ENCODE assay signal across 23 cellular contexts in genomic region chr5:57468481-57469165, GRCh38. TPM values are rescaled to one million over a fixed set of nuclear protein-coding genes. Genes with fewer than 3 reads are reported as not detected.
DNase-seq lines count a peak whose midpoint lies in the region; FAIRE-seq and TF ChIP-seq lines count a peak whose summit lies in the region.
"Had no signal": no experiment of that assay in that cellular context is flagged by ENCODE, and none has a peak within 500 bp of the region (broad histone marks: within the 10 kb centered on the region; RNA-seq: fewer than 3 reads in every experiment).

No MANE protein-coding gene starts in this region.

- H3K4me3 ChIP-seq in AG09309 (ENCODE audit: control insufficient read depth, low read depth, low read length) (no peak overlapping the region), bronchial epithelial cell (ENCODE audit: low read depth, low read length) (no peak overlapping the region)
- H3K4me3 ChIP-seq: ascending aorta, psoas muscle, SJCRH30, testis had no signal

- peaks cover 3% of the 10 kb centered on the region for H3K27me3 Mint-ChIP-seq in mesothelial cell of epicardium (ENCODE audit: low read depth)
- H3K27me3 Mint-ChIP-seq: dendritic cell treated with granulocyte-macrophage colony-stimulating factor and Interleukin-4, amounts not matched to agents 40 ng/mL and 50 ng/mL, for 4 days had no signal

- H3K4me1 Mint-ChIP-seq in mesothelial cell of epicardium: peaks cover 12% of the 10 kb centered on the region
- H3K4me1 Mint-ChIP-seq: activated CD4-positive, alpha-beta memory T cell treated with anti-CD3 and anti-CD28 coated beads, Interleukin-2, amount 10 ng/mL, durations not matched to agents 7 days and 5 days had no signal

- peaks cover 1% of the 10 kb centered on the region for H3K36me3 Mint-ChIP-seq in mesothelial cell of epicardium

- no peak for FAIRE-seq in bronchial epithelial cell (lab: Jason Lieb, UNC)

- H3K4me3 Mint-ChIP-seq in mesothelial cell of epicardium: no peak overlapping the region
- H3K4me3 Mint-ChIP-seq: activated CD4-positive, alpha-beta memory T cell treated with anti-CD3 and anti-CD28 coated beads, Interleukin-2, amount 10 ng/mL, durations not matched to agents 7 days and 5 days; activated naive CD4-positive, alpha-beta T cell treated with anti-CD3 and anti-CD28 coated beads for 36 hours; dendritic cell treated with granulocyte-macrophage colony-stimulating factor and Interleukin-4, amounts not matched to agents 40 ng/mL and 50 ng/mL, for 4 days had no signal

- DNase-seq in AG09309 (ENCODE audit: low read depth): peak; percentile 55
- DNase-seq in HS-5 (ENCODE audit: low read depth): peak; percentile 41
- peak; percentile 79 for DNase-seq in bronchial epithelial cell (ENCODE audit: low read depth)
- DNase-seq in iris pigment epithelial cell (ENCODE audit: low read depth): peak; percentile 91
- DNase-seq in cerebellar nuclear complex (lab: John Stamatoyannopoulos, UW): no peak
- no peak for DNase-seq in putamen (ENCODE audit: low spot score)
- no peak for DNase-seq in cortex of kidney (lab: John Stamatoyannopoulos, UW)
- no peak for DNase-seq in mesothelial cell of epicardium (ENCODE audit: low spot score in 2 of 2, unreplicated experiment in 2 of 2)
- DNase-seq: activated CD4-positive, alpha-beta memory T cell treated with anti-CD3 and anti-CD28 coated beads, Interleukin-2, amount 10 ng/mL, durations not matched to agents 7 days and 5 days; activated CD4-positive, CD25-positive, alpha-beta regulatory T cell; activated naive CD4-positive, alpha-beta T cell treated with anti-CD3 and anti-CD28 coated beads for 36 hours; DMS79 treated with DMSO at 0.1 percent for 48 hours; NCI-H1417; NCI-H69; OCI-M1; psoas muscle; SJCRH30; stimulated activated CD4-positive, alpha-beta T cell treated with anti-CD3 and anti-CD28 coated beads, Interleukin-12 subunit alpha, Interleukin-12 subunit beta, amount 100 ng/mL, for 4 hours; testis had no signal

- peaks cover 4% of the 10 kb centered on the region for H3K9me3 Mint-ChIP-seq in mesothelial cell of epicardium
- H3K9me3 Mint-ChIP-seq: activated CD4-positive, alpha-beta memory T cell treated with anti-CD3 and anti-CD28 coated beads, Interleukin-2, amount 10 ng/mL, durations not matched to agents 7 days and 5 days; activated naive CD4-positive, alpha-beta T cell treated with anti-CD3 and anti-CD28 coated beads for 36 hours had no signal

- H3K27ac Mint-ChIP-seq in mesothelial cell of epicardium: no peak overlapping the region
- H3K27ac Mint-ChIP-seq: activated CD4-positive, alpha-beta memory T cell treated with anti-CD3 and anti-CD28 coated beads, Interleukin-2, amount 10 ng/mL, durations not matched to agents 7 days and 5 days; activated naive CD4-positive, alpha-beta T cell treated with anti-CD3 and anti-CD28 coated beads for 36 hours; dendritic cell treated with granulocyte-macrophage colony-stimulating factor and Interleukin-4, amounts not matched to agents 40 ng/mL and 50 ng/mL, for 4 days had no signal

- no peaks in the 10 kb centered on the region for H3K36me3 ChIP-seq in bronchial epithelial cell (ENCODE audit: control insufficient read depth, insufficient read depth, low read length)
- H3K36me3 ChIP-seq: ascending aorta, SJCRH30 had no signal

- TF ChIP-seq CTCF in AG09309 (IDR thresholded peaks at IDR 0.05; ENCODE audit: control insufficient read depth, insufficient read depth, low read depth, low read length, missing control alignments) (no peak), bronchial epithelial cell (IDR thresholded peaks at IDR 0.05; ENCODE audit: insufficient read depth, low read length, severe bottlenecking) (no peak), mesothelial cell of epicardium (IDR thresholded peaks at IDR 0.05; ENCODE audit: unreplicated experiment) (no peak)

- H3K27me3 ChIP-seq in bronchial epithelial cell (ENCODE audit: control insufficient read depth, insufficient read depth, low read length): no peaks in the 10 kb centered on the region
- H3K27me3 ChIP-seq: ascending aorta, SJCRH30, testis had no signal

RNA-seq across cellular contexts. Expression of gene ACTBL2, which starts 14.0 kb away (rescaled TPM):
- total RNA-seq in bronchial epithelial cell: under 0.01 TPM in 1 of 2 replicates, not detected in the other
- 0.07 TPM in 2 of 3 replicates, not detected in the other for total RNA-seq in mesothelial cell of epicardium
- total RNA-seq: activated CD4-positive, alpha-beta memory T cell treated with anti-CD3 and anti-CD28 coated beads, Interleukin-2, amount 10 ng/mL, durations not matched to agents 7 days and 5 days; activated naive CD4-positive, alpha-beta T cell treated with anti-CD3 and anti-CD28 coated beads for 36 hours; ascending aorta; left lobe of liver; psoas muscle; SJCRH30; T-helper 2 cell treated with Interferon-gamma antibody and Interleukin-4, amounts not matched to agents 100 ng/mL and 5 ng/mL, for 36 hours had no signal

Comparison
In these comparisons a context has a peak if more than half of its experiments do, and no peak if none do; other contexts are left out.
1. DNase-seq: peak in AG09309 (single experiment), HS-5 (single experiment), bronchial epithelial cell (single experiment) and iris pigment epithelial cell (single experiment); none in cerebellar nuclear complex (0 of 2), putamen (single experiment), cortex of kidney (single experiment) and mesothelial cell of epicardium (0 of 2).